Comparison of ENCODE assay signal across 13 cellular contexts in the genomic region with DNA sequence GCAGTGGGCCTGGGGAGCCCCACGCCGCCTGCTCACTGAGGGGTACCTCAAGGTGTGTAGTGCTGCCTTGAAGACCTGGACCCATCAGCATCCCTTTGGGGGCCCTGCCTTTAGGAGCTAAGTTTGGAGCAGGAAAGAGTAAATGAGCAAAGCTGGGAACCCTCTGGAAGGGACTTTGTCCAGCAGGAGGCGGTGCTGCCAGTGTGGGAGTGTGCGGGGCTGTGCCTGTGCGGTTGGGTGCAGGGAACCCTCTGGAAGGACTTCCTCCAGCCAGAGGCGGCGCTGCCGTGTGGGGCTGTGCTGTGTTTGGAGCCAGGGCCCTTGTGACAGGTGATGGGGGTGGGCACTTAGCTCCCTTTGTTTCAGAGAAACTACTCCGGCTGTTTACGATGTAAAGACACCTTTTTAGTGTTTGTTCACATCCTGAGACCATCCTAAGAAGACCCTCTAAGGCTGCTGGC. TPM values are rescaled to one million over a fixed set of nuclear protein-coding genes. Genes with fewer than 3 reads are reported as not detected.
DNase-seq lines count a peak whose midpoint lies in the region; ATAC-seq and TF ChIP-seq lines count a peak whose summit lies in the region.
"Had no signal": no experiment of that assay in that cellular context is flagged by ENCODE, and none has a peak within 500 bp of the region (broad histone marks: within the 10 kb centered on the region; RNA-seq: fewer than 3 reads in every experiment).

No MANE protein-coding gene starts in this region.

- no peaks in the 10 kb centered on the region for H3K79me2 ChIP-seq in OCI-LY3 (ENCODE audit: low read length)
- peaks cover 22% of the 10 kb centered on the region for H3K79me2 ChIP-seq in osteoblast (ENCODE audit: insufficient read depth, low read length)
- H3K79me2 ChIP-seq in PC-9 (ENCODE audit: low read depth) = no peaks in the 10 kb centered on the region

- POLR2A ChIA-PET in PC-9 (lab: Charles Lee; ENCODE audit: unreplicated experiment) = no interaction called here

- H3F3A ChIP-seq in PC-9 (ENCODE audit: insufficient read depth, low read depth) = no peaks in the 10 kb centered on the region

- CTCF ChIA-PET in PC-9 (lab: Charles Lee) = no interaction called here

- BruUV-seq in PC-9 (replicated peaks; lab: Mats Ljungman, UMichigan) = no TSS peak

- no peak for DNase-seq in GM13977 (ENCODE audit: low spot score)
- no peak for DNase-seq in osteoblast (ENCODE audit: insufficient read length, low spot score, missing footprints)
- no peak for DNase-seq in substantia nigra (lab: John Stamatoyannopoulos, UW)
- no peak for DNase-seq in PC-9
- DNase-seq: NCI-H2171 treated with DMSO at 0.1 percent for 48 hours had no signal

- H3K9me3 ChIP-seq in OCI-LY3 (ENCODE audit: insufficient read depth, low read length) (no peaks in the 10 kb centered on the region), osteoblast (ENCODE audit: low read depth, low read length) (no peaks in the 10 kb centered on the region), PC-9 (ENCODE audit: insufficient read depth, low read depth) (no peaks in the 10 kb centered on the region)
- H3K9me3 ChIP-seq: HAP-1, tibial nerve had no signal

- intact Hi-C loops in PC-9 (cut with micrococcal nuclease; ENCODE audit: unreplicated experiment) = no loop called here

- H3K27ac ChIP-seq in OCI-LY3 (ENCODE audit: low read length) (no peak overlapping the region), osteoblast (ENCODE audit: low read depth, low read length) (no peak overlapping the region), substantia nigra (ENCODE audit: low read depth, low read length, poor library complexity, severe bottlenecking) (no peak overlapping the region), PC-9 (no peak overlapping the region)
- H3K27ac ChIP-seq: KMS-11, tibial nerve had no signal

- TF ChIP-seq CTCF in GM13977 (IDR thresholded peaks at IDR 0.05; ENCODE audit: extremely low read depth, insufficient read depth, missing control alignments) (peak; percentile 16), OCI-LY3 (IDR thresholded peaks at IDR 0.05; ENCODE audit: low read depth, low read length) (peak; percentile 31), osteoblast (IDR thresholded peaks at IDR 0.05; ENCODE audit: extremely low read depth, low read depth, low read length) (peak; percentile 12), PC-9 (conservative IDR thresholded peaks at IDR 0.05) (no peak)

- no peaks in the 10 kb centered on the region for H3K36me3 ChIP-seq in OCI-LY3 (replicated peaks; ENCODE audit: low read depth, low read length)
- H3K36me3 ChIP-seq in osteoblast (ENCODE audit: insufficient read depth, low read length) = peaks cover 10% of the 10 kb centered on the region
- no peaks in the 10 kb centered on the region for H3K36me3 ChIP-seq in PC-9 (ENCODE audit: low read depth)
- H3K36me3 ChIP-seq: HAP-1 had no signal

- no peak overlapping the region for H2AFZ ChIP-seq in OCI-LY3 (ENCODE audit: low read depth, low read length)
- no peak overlapping the region for H2AFZ ChIP-seq in osteoblast (ENCODE audit: low read length)
- no peak overlapping the region for H2AFZ ChIP-seq in PC-9

- H3K9ac ChIP-seq in OCI-LY3 (ENCODE audit: low read length) = no peak overlapping the region
- H3K9ac ChIP-seq: KMS-11 had no signal

- H3K4me2 ChIP-seq in OCI-LY3 (ENCODE audit: low read length) (no peak overlapping the region), osteoblast (ENCODE audit: insufficient read depth, low read length) (no peak overlapping the region), PC-9 (no peak overlapping the region)
- H3K4me2 ChIP-seq: KMS-11 had no signal

- no peaks in the 10 kb centered on the region for H3K9me2 ChIP-seq in PC-9 (ENCODE audit: insufficient read depth)

- H3K4me1 ChIP-seq in OCI-LY3 (ENCODE audit: low read length) (no peaks in the 10 kb centered on the region), osteoblast (ENCODE audit: insufficient read depth, low read length) (peaks cover 5% of the 10 kb centered on the region), PC-9 (replicated peaks; ENCODE audit: insufficient read depth) (no peaks in the 10 kb centered on the region)

- H3K27me3 ChIP-seq in OCI-LY3 (ENCODE audit: low read depth, low read length) = no peaks in the 10 kb centered on the region
- no peaks in the 10 kb centered on the region for H3K27me3 ChIP-seq in osteoblast (ENCODE audit: insufficient read depth, low read length)
- no peaks in the 10 kb centered on the region for H3K27me3 ChIP-seq in PC-9 (ENCODE audit: insufficient read depth, low read depth)
- H3K27me3 ChIP-seq: tibial nerve had no signal

- H4K20me1 ChIP-seq in OCI-LY3 (ENCODE audit: insufficient read depth, low read length) (no peaks in the 10 kb centered on the region), osteoblast (ENCODE audit: insufficient read depth, low read length) (peaks cover 11% of the 10 kb centered on the region), PC-9 (ENCODE audit: insufficient read depth) (no peaks in the 10 kb centered on the region)

- in situ Hi-C loops in GM13977 (cut with MboI; ENCODE audit: low pct_unique_long_range_greater_than_20kb, low sequenced_read_pairs, unreplicated experiment) = no loop called here

- ATAC-seq in esophagus mucosa = peak; percentile 16
- ATAC-seq in GM19328 (IDR thresholded peaks at IDR 0.05; ENCODE audit: unreplicated experiment) = no peak
- ATAC-seq in HG03135 (IDR thresholded peaks at IDR 0.05; ENCODE audit: unreplicated experiment) = no peak
- ATAC-seq: Panc1 had no signal

- H3K4me3 ChIP-seq in OCI-LY3 (ENCODE audit: low read length) = no peak overlapping the region
- H3K4me3 ChIP-seq in osteoblast (ENCODE audit: insufficient read depth, low read length) = no peak overlapping the region
- H3K4me3 ChIP-seq in PC-9 = no peak overlapping the region
- H3K4me3 ChIP-seq: HAP-1, tibial nerve had no signal

RNA-seq across cellular contexts. Expression of a gene that starts 25.8 kb away (rescaled TPM):
- 50.7 TPM for total RNA-seq in esophagus mucosa
- total RNA-seq in osteoblast = 19.2 and 61.2 TPM in 2 replicates
- total RNA-seq in PC-9 (2021) = 36.6 and 37.1 TPM in 2 replicates
